ENCODE assay signal across 28 cellular contexts in the genomic region with DNA sequence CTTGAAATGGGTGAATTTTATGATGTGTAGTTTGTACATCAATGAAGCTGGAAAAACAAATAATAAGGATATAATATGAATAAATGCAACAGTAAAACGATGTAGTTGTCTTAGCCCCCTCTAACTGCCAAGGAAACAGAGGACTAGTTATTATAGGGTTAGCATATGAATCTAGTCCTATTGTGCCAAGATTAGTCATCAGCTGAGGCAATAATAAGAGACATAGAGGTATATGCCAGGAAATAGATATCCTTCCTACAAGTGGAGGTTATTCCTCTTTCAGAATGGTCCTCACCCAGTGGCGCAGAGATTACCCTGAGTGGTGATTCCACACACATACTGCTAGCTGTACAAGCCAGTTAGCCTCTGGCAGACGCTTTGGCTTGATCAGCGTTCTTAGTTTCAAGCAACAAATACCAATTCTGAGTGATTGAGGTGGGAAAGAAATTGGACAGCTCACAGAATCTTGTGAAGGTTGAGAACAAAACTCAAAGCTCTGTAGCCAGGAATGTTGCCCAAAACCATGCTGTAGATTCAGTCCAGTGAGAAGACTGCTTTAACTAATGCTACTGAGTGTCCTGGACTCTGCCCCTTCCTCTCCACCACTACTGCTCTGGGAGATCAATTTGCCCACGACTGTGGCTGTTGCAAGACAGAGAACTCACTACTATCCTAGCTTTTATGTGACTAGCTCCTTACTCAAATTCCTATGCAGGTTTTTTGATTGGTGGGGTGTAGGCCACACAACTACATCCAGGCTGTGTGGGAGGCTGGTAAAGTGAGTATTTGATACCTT. TPM values are rescaled to one million over a fixed set of nuclear protein-coding genes. Genes with fewer than 3 reads are reported as not detected.
DNase-seq lines count a peak whose midpoint lies in the region; ATAC-seq, FAIRE-seq and TF ChIP-seq lines count a peak whose summit lies in the region.
"Had no signal": no experiment of that assay in that cellular context is flagged by ENCODE, and none has a peak within 500 bp of the region (broad histone marks: within the 10 kb centered on the region; RNA-seq: fewer than 3 reads in every experiment).

No MANE protein-coding gene starts in this region.

- H3K14ac ChIP-seq in neuronal stem cell (ENCODE audit: low read length): no peak overlapping the region

- no peak overlapping the region for H3K27ac ChIP-seq in neuronal stem cell (replicated peaks; ENCODE audit: low read length)
- H3K27ac ChIP-seq: A549, cardiac muscle cell, colonic mucosa, HL-60, left ventricle myocardium inferior, testis had no signal

- no peak overlapping the region for H2AK5ac ChIP-seq in neuronal stem cell (ENCODE audit: low read depth, low read length)

- no peak for TF ChIP-seq POLR2A in GM12891 (IDR thresholded peaks at IDR 0.05; ENCODE audit: low read depth, low read length)

- no peak for DNase-seq in GM12891 (ENCODE audit: insufficient read length, low spot score)
- DNase-seq in RPMI8226: peak; percentile 14
- peak; percentile 41 for DNase-seq in fibroblast of mammary gland (ENCODE audit: low read depth)
- peak; percentile 46 for DNase-seq in left lobe of liver (ENCODE audit: low spot score)
- no peak for DNase-seq in AML-193 (lab: John Stamatoyannopoulos, UW)
- no peak for DNase-seq in GM03348 (ENCODE audit: low spot score)
- DNase-seq in neuronal stem cell (ENCODE audit: low spot score): no peak
- DNase-seq: activated CD4-positive, alpha-beta T cell treated with anti-CD3 and anti-CD28 coated beads, Interleukin-2, amount 10 ng/mL, durations not matched to agents 24 days and 14 days; activated effector memory CD4-positive, alpha-beta T cell treated with Interleukin-2 at 50 U/mL for 16 hours; anterior cingulate cortex; colonic mucosa; effector CD8-positive, alpha-beta T cell; erythroblast; H9; Karpas-422; left ventricle myocardium inferior; NCI-H1436 treated with DMSO at 0.1 percent for 48 hours; NCI-H748 treated with DMSO at 0.1 percent for 48 hours; posterior cingulate gyrus; right cardiac atrium; stimulated activated CD4-positive, alpha-beta T cell treated with anti-CD3 and anti-CD28 coated beads, Interleukin-1b, Interleukin-23, amount 100 ng/mL, for 48 hours; T-helper 1 cell; testis had no signal

- no peak overlapping the region for H4K8ac ChIP-seq in neuronal stem cell (ENCODE audit: low read depth, low read length)

- no peak overlapping the region for H2BK15ac ChIP-seq in neuronal stem cell (ENCODE audit: low read length)

- no peak overlapping the region for H2AFZ ChIP-seq in neuronal stem cell (ENCODE audit: low read length)

- H3K9ac ChIP-seq in neuronal stem cell (ENCODE audit: low read depth, low read length, poor library complexity): no peak overlapping the region

- no peaks in the 10 kb centered on the region for H3K27me3 ChIP-seq in neuronal stem cell (ENCODE audit: control insufficient read depth in 3 of 3, insufficient read depth in 3 of 3, low read depth in 1 of 3, low read length in 3 of 3)
- H3K27me3 ChIP-seq: cardiac muscle cell, colonic mucosa, testis had no signal

- H3K4me1 ChIP-seq in neuronal stem cell (ENCODE audit: control insufficient read depth in 2 of 2, insufficient read depth in 1 of 2, low read depth in 1 of 2, low read length in 2 of 2): no peaks in the 10 kb centered on the region
- H3K4me1 ChIP-seq: A549, colonic mucosa, left ventricle myocardium inferior, testis had no signal

- FAIRE-seq in GM12891 (lab: Jason Lieb, UNC): peak; percentile 43

- no peaks in the 10 kb centered on the region for H3K79me1 ChIP-seq in neuronal stem cell (ENCODE audit: low read depth, low read length)

- no peak overlapping the region for H3K4me2 ChIP-seq in neuronal stem cell (ENCODE audit: insufficient read depth, low read length, poor library complexity, severe bottlenecking)
- H3K4me2 ChIP-seq: A549 had no signal

- no peak overlapping the region for H3K4ac ChIP-seq in neuronal stem cell (ENCODE audit: low read length)

- no peak overlapping the region for H3K4me3 ChIP-seq in fibroblast of mammary gland (ENCODE audit: control insufficient read depth, low read depth, low read length)
- no peak overlapping the region for H3K4me3 ChIP-seq in neuronal stem cell (ENCODE audit: low read length in 2 of 2)
- H3K4me3 ChIP-seq: A549, cardiac muscle cell, colonic mucosa, left ventricle myocardium inferior, testis had no signal

- H2BK120ac ChIP-seq in neuronal stem cell (ENCODE audit: low read depth, low read length): no peak overlapping the region

- no peak overlapping the region for H2BK5ac ChIP-seq in neuronal stem cell (ENCODE audit: low read length)

- H3K23ac ChIP-seq in neuronal stem cell (ENCODE audit: low read depth, low read length, poor library complexity): no peak overlapping the region

- no peak overlapping the region for H4K91ac ChIP-seq in neuronal stem cell (ENCODE audit: low read depth, low read length, poor library complexity)

- H3K18ac ChIP-seq in neuronal stem cell (ENCODE audit: low read length): no peak overlapping the region

- no peaks in the 10 kb centered on the region for H3K9me3 ChIP-seq in neuronal stem cell (replicated peaks in 1 of 2; ENCODE audit: control insufficient read depth in 2 of 2, insufficient read depth in 1 of 2, low read depth in 1 of 2, low read length in 2 of 2)
- H3K9me3 ChIP-seq: A549, colonic mucosa, left ventricle myocardium inferior, testis had no signal

- ATAC-seq in left lobe of liver (peak; percentile 99), HG02678 (IDR thresholded peaks at IDR 0.05; ENCODE audit: unreplicated experiment) (no peak)
- ATAC-seq: A549, right cardiac atrium, WTC11 had no signal

- WGBS in neuronal stem cell (ENCODE audit: extremely low coverage in 2 of 2, insufficient read length in 2 of 2, insufficient replicate concordance in 1 of 2), 2 donors: no CpG with 5 or more reads among the region's 5 CpGs

- TF ChIP-seq CTCF in fibroblast of mammary gland (conservative IDR thresholded peaks at IDR 0.05; ENCODE audit: control insufficient read depth, insufficient read depth, low read depth, low read length): no peak

- no peak overlapping the region for H2BK12ac ChIP-seq in neuronal stem cell (ENCODE audit: low read length)

- no peaks in the 10 kb centered on the region for H3K36me3 ChIP-seq in neuronal stem cell (replicated peaks in 1 of 2; ENCODE audit: control insufficient read depth in 2 of 2, insufficient read depth in 2 of 2, low read length in 2 of 2)
- H3K36me3 ChIP-seq: cardiac muscle cell, colonic mucosa, left ventricle myocardium inferior had no signal

TF ChIP-seq in GM12891, 5 proteins besides CTCF, POLR2A, EP300 and RAD21:
- TF ChIP-seq SPI1 (IDR thresholded peaks at IDR 0.05; ENCODE audit: low read depth, low read length): no peak
- TF ChIP-seq POLR2AphosphoS5 (IDR thresholded peaks at IDR 0.05; ENCODE audit: low read depth, low read length): no peak
- TF ChIP-seq TAF1 (IDR thresholded peaks at IDR 0.05; ENCODE audit: low read depth, low read length): no peak
- no peak for TF ChIP-seq PAX5 (IDR thresholded peaks at IDR 0.05; ENCODE audit: insufficient read depth, low read length, severe bottlenecking)
- no peak for TF ChIP-seq POU2F2 (IDR thresholded peaks at IDR 0.05; ENCODE audit: low read depth, low read length)
TF ChIP-seq in GM12891: peak in this region for 0.

RNA-seq across cellular contexts. Expression of gene ZNF280C, which starts 27.0 kb away (rescaled TPM):
- 0.83 TPM for polyA plus RNA-seq in GM12891 (2012; ENCODE audit: low read depth, missing spikeins)
- total RNA-seq in left lobe of liver: 1.1 TPM
- polyA plus RNA-seq in neuronal stem cell (2013, experiment 1 of 2): 15.2 TPM
- 16.0 TPM for polyA plus RNA-seq in neuronal stem cell (2013, experiment 2 of 2)

RNA-seq across cellular contexts. Expression of gene SLC25A14, which starts 44.0 kb away (rescaled TPM):
- 9.1 TPM for polyA plus RNA-seq in GM12891 (2012; ENCODE audit: low read depth, missing spikeins)
- total RNA-seq in left lobe of liver: 2.3 TPM
- 11.5 TPM for polyA plus RNA-seq in neuronal stem cell (2013, experiment 1 of 2)
- 11.8 TPM for polyA plus RNA-seq in neuronal stem cell (2013, experiment 2 of 2)

Comparison
In these comparisons a context has a peak if more than half of its experiments do, and no peak if none do; other contexts are left out.
1. DNase-seq: peak in RPMI8226 (single experiment), fibroblast of mammary gland (single experiment) and left lobe of liver (single experiment); none in GM12891 (single experiment), AML-193 (0 of 2), GM03348 (single experiment) and neuronal stem cell (single experiment).